8 cellular contexts compared by ENCODE assay signal in the genomic region with DNA sequence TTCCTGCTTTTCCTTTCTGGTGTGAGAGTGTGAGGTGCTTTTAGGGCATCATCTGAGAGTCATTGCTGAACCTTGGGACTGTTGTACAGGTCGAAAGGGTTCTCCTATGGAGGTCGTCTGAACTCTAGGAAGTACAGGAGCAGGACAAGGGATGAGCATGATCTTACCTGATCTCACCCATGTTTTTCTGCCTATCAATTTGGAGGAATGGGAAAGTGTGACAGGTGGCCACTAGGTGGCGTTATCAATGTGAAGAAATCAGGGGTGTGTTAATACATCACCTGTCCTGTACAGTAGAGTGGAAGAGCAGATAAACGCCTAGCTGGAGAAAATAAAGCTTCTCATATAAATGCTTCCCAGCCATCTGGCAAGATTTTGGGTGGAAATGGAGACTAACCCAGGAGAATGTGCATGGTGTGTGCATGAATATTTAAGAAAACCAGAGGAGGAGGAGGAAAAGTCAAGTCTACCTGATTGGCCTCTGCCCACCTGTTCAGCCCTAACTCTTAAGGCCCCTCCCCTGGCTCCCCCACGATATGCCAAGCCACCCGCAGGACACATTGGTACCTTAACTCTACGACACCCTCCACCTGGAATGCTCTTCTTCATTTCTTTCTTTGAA.
DNase-seq lines count a peak whose midpoint lies in the region; ATAC-seq, FAIRE-seq and TF ChIP-seq lines count a peak whose summit lies in the region.

No MANE protein-coding gene starts in this region.

- no peak overlapping the region for H3K9ac ChIP-seq in SK-N-SH

- TF ChIP-seq RAD21 in SK-N-SH (IDR thresholded peaks at IDR 0.05; ENCODE audit: low read length) = peak; percentile 73

- H3K36me3 ChIP-seq in SK-N-SH (replicated peaks in 1 of 2; ENCODE audit: control insufficient read depth in 1 of 2, insufficient read depth in 2 of 2, low read length in 1 of 2) (no peaks in the 10 kb centered on the region), ascending aorta (no peaks in the 10 kb centered on the region)

- H3K4me1 ChIP-seq in SK-N-SH (ENCODE audit: control insufficient read depth in 1 of 2, insufficient read depth in 2 of 2, low read depth in 1 of 2, low read length in 1 of 2) = peaks cover 0 to 8% of the 10 kb centered on the region in 2 experiments; a peak in 1 of 4 replicates
- no peaks in the 10 kb centered on the region for H3K4me1 ChIP-seq in ascending aorta

- ATAC-seq in HG02840 (IDR thresholded peaks at IDR 0.05; ENCODE audit: low FRiP score, unreplicated experiment) = no peak

- no peak overlapping the region for H3K4me2 ChIP-seq in SK-N-SH

- 20% methylated on average over 7 of the region's 7 CpGs for WGBS in SK-N-SH (ENCODE audit: low lambda C conversion rate)

- no peaks in the 10 kb centered on the region for H3K79me2 ChIP-seq in SK-N-SH (ENCODE audit: insufficient read depth)

- intact Hi-C loops in ascending aorta (cut with DNase I) = loop anchor here (5.0 kb wide), 2 partner anchors 51 to 431 kb away; no protein-coding TSS in a partner anchor

- H3K27ac ChIP-seq in SK-N-SH (ENCODE audit: low read depth in 2 of 2, low read length in 1 of 2) = no peak overlapping the region
- no peak overlapping the region for H3K27ac ChIP-seq in ascending aorta

- FAIRE-seq in GM19239 (lab: Jason Lieb, UNC) = peak; percentile 95

- no peaks in the 10 kb centered on the region for H3K9me3 ChIP-seq in SK-N-SH
- no peaks in the 10 kb centered on the region for H3K9me3 ChIP-seq in ascending aorta

- H2AFZ ChIP-seq in SK-N-SH (ENCODE audit: low read depth) = no peak overlapping the region

- H3K27me3 ChIP-seq in SK-N-SH (ENCODE audit: insufficient read depth) (no peaks in the 10 kb centered on the region), ascending aorta (no peaks in the 10 kb centered on the region)

- POLR2A ChIA-PET in SK-N-SH (lab: Yijun Ruan, JAX) = no interaction called here

- TF ChIP-seq CTCF in SK-N-SH (IDR thresholded peaks at IDR 0.05) (peak; percentile 94), ascending aorta (IDR thresholded peaks at IDR 0.05) (peak in 2 of 3 experiments; percentile 62 to 72)

- DNase-seq in AG20443 (ENCODE audit: low spot score) (peak; percentile 41), GM19239 (ENCODE audit: insufficient read length, low spot score) (peak; percentile 32), NCI-H1092 (lab: John Stamatoyannopoulos, UW) (peak; percentile 67), SK-N-SH (peak; percentile 54), ascending aorta (ENCODE audit: low spot score in 2 of 2) (peak in 1 of 2 donors; percentile 64), inferior parietal cortex (ENCODE audit: extremely low spot score) (peak; percentile 73)
- DNase-seq in stimulated activated CD4-positive, alpha-beta T cell treated with anti-CD3 and anti-CD28 coated beads, Interleukin-2, amount 100 ng/mL, for 24 hours = peak; percentile 61 to 64

- no peaks in the 10 kb centered on the region for H4K20me1 ChIP-seq in SK-N-SH (ENCODE audit: insufficient read depth)

- TF ChIP-seq EP300 in SK-N-SH (IDR thresholded peaks at IDR 0.05; ENCODE audit: borderline replicate concordance in 1 of 2, low read depth in 1 of 2, low read length in 1 of 2) = no peak

- H3K9me2 ChIP-seq in SK-N-SH = no peaks in the 10 kb centered on the region

- no peaks in the 10 kb centered on the region for H3F3A ChIP-seq in SK-N-SH (replicated peaks; ENCODE audit: insufficient read depth)

- CTCF ChIA-PET in SK-N-SH (lab: Yijun Ruan, JAX) = interaction anchor here (0.6 to 6.8 kb wide), 91 partner anchors 9 to 1965 kb away, joined by 3 to 103 read pairs (median 5); partner anchors contain the start of gene TENM4

- H3K4me3 ChIP-seq in SK-N-SH (ENCODE audit: low read depth in 2 of 2, low read length in 1 of 2) (no peak overlapping the region; a peak in 1 of 4 replicates), ascending aorta (no peak overlapping the region)

TF ChIP-seq in SK-N-SH, 30 proteins besides CTCF, POLR2A, EP300 and RAD21:
- no peak for TF ChIP-seq TEAD4 (IDR thresholded peaks at IDR 0.05; ENCODE audit: borderline replicate concordance, insufficient read depth)
- TF ChIP-seq SMC3 (IDR thresholded peaks at IDR 0.05; ENCODE audit: low read depth, low read length) = peak; percentile 72
- no peak for TF ChIP-seq FOSL2 (IDR thresholded peaks at IDR 0.05; ENCODE audit: borderline replicate concordance, low read depth)
- 0 out of 2 replicates have a peak, but pooled peaks have one; percentile 20 for TF ChIP-seq PBX3 (IDR thresholded peaks at IDR 0.05)
- TF ChIP-seq, protein P1, sequence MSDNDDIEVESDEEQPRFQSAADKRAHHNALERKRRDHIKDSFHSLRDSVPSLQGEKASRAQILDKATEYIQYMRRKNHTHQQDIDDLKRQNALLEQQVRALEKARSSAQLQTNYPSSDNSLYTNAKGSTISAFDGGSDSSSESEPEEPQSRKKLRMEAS (IDR thresholded peaks at IDR 0.05; ENCODE audit: low read depth) = no peak
- TF ChIP-seq ELF1 (IDR thresholded peaks at IDR 0.05) = no peak
- TF ChIP-seq TAF1 (IDR thresholded peaks at IDR 0.05; ENCODE audit: borderline replicate concordance, low read depth, low read length) = no peak
- no peak for TF ChIP-seq POLR2AphosphoS5 (IDR thresholded peaks at IDR 0.05; ENCODE audit: low read depth, low read length)
- TF ChIP-seq FOXM1 (IDR thresholded peaks at IDR 0.05; ENCODE audit: low read depth) = no peak
- TF ChIP-seq, protein P2, sequence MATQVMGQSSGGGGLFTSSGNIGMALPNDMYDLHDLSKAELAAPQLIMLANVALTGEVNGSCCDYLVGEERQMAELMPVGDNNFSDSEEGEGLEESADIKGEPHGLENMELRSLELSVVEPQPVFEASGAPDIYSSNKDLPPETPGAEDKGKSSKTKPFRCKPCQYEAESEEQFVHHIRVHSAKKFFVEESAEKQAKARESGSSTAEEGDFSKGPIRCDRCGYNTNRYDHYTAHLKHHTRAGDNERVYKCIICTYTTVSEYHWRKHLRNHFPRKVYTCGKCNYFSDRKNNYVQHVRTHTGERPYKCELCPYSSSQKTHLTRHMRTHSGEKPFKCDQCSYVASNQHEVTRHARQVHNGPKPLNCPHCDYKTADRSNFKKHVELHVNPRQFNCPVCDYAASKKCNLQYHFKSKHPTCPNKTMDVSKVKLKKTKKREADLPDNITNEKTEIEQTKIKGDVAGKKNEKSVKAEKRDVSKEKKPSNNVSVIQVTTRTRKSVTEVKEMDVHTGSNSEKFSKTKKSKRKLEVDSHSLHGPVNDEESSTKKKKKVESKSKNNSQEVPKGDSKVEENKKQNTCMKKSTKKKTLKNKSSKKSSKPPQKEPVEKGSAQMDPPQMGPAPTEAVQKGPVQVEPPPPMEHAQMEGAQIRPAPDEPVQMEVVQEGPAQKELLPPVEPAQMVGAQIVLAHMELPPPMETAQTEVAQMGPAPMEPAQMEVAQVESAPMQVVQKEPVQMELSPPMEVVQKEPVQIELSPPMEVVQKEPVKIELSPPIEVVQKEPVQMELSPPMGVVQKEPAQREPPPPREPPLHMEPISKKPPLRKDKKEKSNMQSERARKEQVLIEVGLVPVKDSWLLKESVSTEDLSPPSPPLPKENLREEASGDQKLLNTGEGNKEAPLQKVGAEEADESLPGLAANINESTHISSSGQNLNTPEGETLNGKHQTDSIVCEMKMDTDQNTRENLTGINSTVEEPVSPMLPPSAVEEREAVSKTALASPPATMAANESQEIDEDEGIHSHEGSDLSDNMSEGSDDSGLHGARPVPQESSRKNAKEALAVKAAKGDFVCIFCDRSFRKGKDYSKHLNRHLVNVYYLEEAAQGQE (IDR thresholded peaks at IDR 0.05; ENCODE audit: low read depth, low read length) = no peak
- peak; percentile 52; the same call in 1 of the 2 replicates for TF ChIP-seq MXI1 (IDR thresholded peaks at IDR 0.05; ENCODE audit: low read depth, low read length)
- no peak for TF ChIP-seq SIN3A (IDR thresholded peaks at IDR 0.05; ENCODE audit: borderline replicate concordance, low read depth, low read length)
- no peak for TF ChIP-seq YY1 (IDR thresholded peaks at IDR 0.05; ENCODE audit: low read depth)
TF ChIP-seq in SK-N-SH: peak in this region for 3.
